11 cellular contexts compared by ENCODE assay signal in the genomic region with DNA sequence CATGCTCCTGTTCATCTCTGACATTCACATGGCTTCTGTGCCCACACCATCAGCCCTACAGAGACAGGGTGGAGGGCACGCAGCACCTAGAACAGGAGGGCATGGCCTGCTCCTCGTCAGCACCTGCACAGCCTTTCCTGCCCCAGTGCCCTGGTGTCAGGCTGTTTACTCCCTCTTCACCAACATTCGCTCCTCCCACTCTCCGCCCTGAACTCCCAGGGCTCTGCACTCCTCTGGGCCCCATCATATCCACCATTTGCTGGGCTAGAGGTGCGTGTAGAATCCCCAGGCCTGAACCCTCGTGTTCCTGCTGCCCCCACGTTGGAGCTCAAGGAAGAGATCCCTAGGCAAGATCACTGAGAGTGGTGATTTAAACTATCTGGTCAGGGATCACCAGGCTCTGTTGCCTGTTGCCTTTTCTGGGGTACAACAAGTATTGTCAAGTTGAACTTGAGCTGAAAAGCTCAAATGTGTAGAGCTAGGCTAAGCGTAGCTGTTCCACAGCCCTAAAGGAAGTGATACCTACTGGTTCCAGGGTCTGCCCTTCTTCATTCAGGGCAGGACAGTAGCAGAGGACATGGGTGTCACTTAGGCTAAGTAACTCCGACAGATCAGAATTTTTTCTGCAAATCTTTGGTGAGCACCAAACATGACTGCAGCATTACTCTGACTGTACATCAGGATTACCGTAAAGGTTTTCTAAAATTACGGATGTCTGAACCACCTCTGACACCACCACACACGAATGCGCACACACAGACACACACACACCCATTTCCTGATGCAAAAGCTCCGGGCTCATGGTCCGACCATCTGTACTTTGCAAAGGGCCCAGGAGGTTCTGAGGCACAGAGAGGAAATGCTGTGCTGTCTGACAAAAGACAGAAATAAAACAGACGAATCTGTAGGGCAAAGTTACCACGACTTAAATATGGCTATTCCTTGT. TPM values are rescaled to one million over a fixed set of nuclear protein-coding genes. Genes with fewer than 3 reads are reported as not detected.
A peak's percentile ranks its signal among the peaks of the same experiment; 100 is the strongest.
DNase-seq lines count a peak whose midpoint lies in the region; ATAC-seq and TF ChIP-seq lines count a peak whose summit lies in the region.
"Had no signal": no experiment of that assay in that cellular context is flagged by ENCODE, and none has a peak within 500 bp of the region (broad histone marks: within the 10 kb centered on the region; RNA-seq: fewer than 3 reads in every experiment).

No MANE protein-coding gene starts in this region.

- no peak for ATAC-seq in HG03108 (IDR thresholded peaks at IDR 0.05; ENCODE audit: unreplicated experiment)
- ATAC-seq: gastrocnemius medialis had no signal

- no peaks in the 10 kb centered on the region for H3K9me3 Mint-ChIP-seq in CD8-positive, alpha-beta memory T cell
- H3K9me3 Mint-ChIP-seq in dendritic cell treated with granulocyte-macrophage colony-stimulating factor and Interleukin-4, amounts not matched to agents 40 ng/mL and 50 ng/mL, for 4 days = no peaks in the 10 kb centered on the region
- H3K9me3 Mint-ChIP-seq: brain had no signal

- intact Hi-C loops in dendritic cell treated with granulocyte-macrophage colony-stimulating factor and Interleukin-4, amounts not matched to agents 40 ng/mL and 50 ng/mL, for 4 days (cut with micrococcal nuclease) = loop anchor here (5.0 kb wide), 1 partner anchor 53 kb away; no protein-coding TSS in a partner anchor

- DNase-seq in CD8-positive, alpha-beta memory T cell = peak in 1 of 5 donors; percentile 35
- DNase-seq in GM20000 (ENCODE audit: low spot score) = peak; percentile 35
- DNase-seq in NAMALWA (ENCODE audit: low spot score) = peak; percentile 81
- no peak for DNase-seq in effector CD8-positive, alpha-beta T cell (lab: John Stamatoyannopoulos, UW)
- DNase-seq in Ammon's horn (ENCODE audit: low spot score) = no peak
- no peak for DNase-seq in NCI-H2227 treated with DMSO at 0.1 percent for 48 hours (lab: John Stamatoyannopoulos, UW)
- DNase-seq: gastrocnemius medialis, NCI-H1105 treated with DMSO at 0.1 percent for 48 hours had no signal

- CTCF ChIA-PET in CD8-positive, alpha-beta memory T cell (lab: Charles Lee) = interaction anchor here (0.8 kb wide), 1 partner anchor 8 kb away, joined by 3 read pairs; no protein-coding TSS in a partner anchor

- peaks cover 30% of the 10 kb centered on the region for H3K4me1 ChIP-seq in CD8-positive, alpha-beta memory T cell (ENCODE audit: insufficient read depth, low read length)
- H3K4me1 ChIP-seq: gastrocnemius medialis had no signal

- no peak for TF ChIP-seq CTCF in GM20000 (IDR thresholded peaks at IDR 0.05; ENCODE audit: extremely low read depth, missing control alignments)

- H3K27me3 Mint-ChIP-seq in CD8-positive, alpha-beta memory T cell = no peaks in the 10 kb centered on the region
- H3K27me3 Mint-ChIP-seq in dendritic cell treated with granulocyte-macrophage colony-stimulating factor and Interleukin-4, amounts not matched to agents 40 ng/mL and 50 ng/mL, for 4 days = no peaks in the 10 kb centered on the region
- H3K27me3 Mint-ChIP-seq: brain had no signal

- peaks cover 6 to 14% (median 7%) of the 10 kb centered on the region in 3 donors for H3K4me1 Mint-ChIP-seq in CD8-positive, alpha-beta memory T cell
- peaks cover 37% of the 10 kb centered on the region for H3K4me1 Mint-ChIP-seq in dendritic cell treated with granulocyte-macrophage colony-stimulating factor and Interleukin-4, amounts not matched to agents 40 ng/mL and 50 ng/mL, for 4 days (ENCODE audit: low read depth)
- H3K4me1 Mint-ChIP-seq: brain had no signal

- no peak overlapping the region for H3K4me3 ChIP-seq in CD8-positive, alpha-beta memory T cell (ENCODE audit: low read length)
- H3K4me3 ChIP-seq: gastrocnemius medialis had no signal

- no peaks in the 10 kb centered on the region for H3K36me3 ChIP-seq in CD8-positive, alpha-beta memory T cell (ENCODE audit: insufficient read depth, low read length)

- peak overlapping the region in 1 of 7 donors; percentile 56 for H3K4me3 Mint-ChIP-seq in CD8-positive, alpha-beta memory T cell
- no peak overlapping the region for H3K4me3 Mint-ChIP-seq in dendritic cell treated with granulocyte-macrophage colony-stimulating factor and Interleukin-4, amounts not matched to agents 40 ng/mL and 50 ng/mL, for 4 days
- H3K4me3 Mint-ChIP-seq: brain had no signal

- H3K9me3 ChIP-seq in CD8-positive, alpha-beta memory T cell (ENCODE audit: low read length) = no peaks in the 10 kb centered on the region
- H3K9me3 ChIP-seq: gastrocnemius medialis had no signal

- peaks cover 0 to 2% (median 0%) of the 10 kb centered on the region in 3 donors for H3K36me3 Mint-ChIP-seq in CD8-positive, alpha-beta memory T cell
- H3K36me3 Mint-ChIP-seq in dendritic cell treated with granulocyte-macrophage colony-stimulating factor and Interleukin-4, amounts not matched to agents 40 ng/mL and 50 ng/mL, for 4 days (ENCODE audit: low read depth) = no peaks in the 10 kb centered on the region
- H3K36me3 Mint-ChIP-seq: brain had no signal

- no peaks in the 10 kb centered on the region for H3K27me3 ChIP-seq in CD8-positive, alpha-beta memory T cell (ENCODE audit: insufficient read depth, low read length, poor library complexity, severe bottlenecking)
- H3K27me3 ChIP-seq: gastrocnemius medialis had no signal

- H3K27ac ChIP-seq in CD8-positive, alpha-beta memory T cell (ENCODE audit: low read depth, low read length) = no peak overlapping the region
- H3K27ac ChIP-seq: gastrocnemius medialis had no signal

- POLR2A ChIA-PET in CD8-positive, alpha-beta memory T cell (lab: Charles Lee) = no interaction called here

- peak overlapping the region in 6 of 8 donors; percentile 25 to 93 (median 71) for H3K27ac Mint-ChIP-seq in CD8-positive, alpha-beta memory T cell
- H3K27ac Mint-ChIP-seq in dendritic cell treated with granulocyte-macrophage colony-stimulating factor and Interleukin-4, amounts not matched to agents 40 ng/mL and 50 ng/mL, for 4 days = peak overlapping the region; percentile 5

RNA-seq across cellular contexts. Expression of gene GNB5, which starts 43.7 kb away (rescaled TPM):
- 10 to 100 TPM; 19.2 to 21.7 TPM for total RNA-seq in CD8-positive, alpha-beta memory T cell
- 46.0 TPM for polyA plus RNA-seq in CD8-positive, alpha-beta memory T cell

Comparison
In these comparisons a context has a peak if more than half of its experiments do, and no peak if none do; other contexts are left out.
1. DNase-seq: peak in GM20000 (single experiment) and NAMALWA (single experiment); none in effector CD8-positive, alpha-beta T cell (single experiment), Ammon's horn (single experiment) and NCI-H2227 treated with DMSO at 0.1 percent for 48 hours (single experiment).